In genomic region chr5:35302544-35302943, GRCh38 we compare ENCODE assay signal across 18 cellular contexts.
DNase-seq lines count a peak whose midpoint lies in the region; ATAC-seq and TF ChIP-seq lines count a peak whose summit lies in the region.
"Had no signal": no experiment of that assay in that cellular context is flagged by ENCODE, and none has a peak within 500 bp of the region (broad histone marks: within the 10 kb centered on the region; RNA-seq: fewer than 3 reads in every experiment).

No MANE protein-coding gene starts in this region.

- no peak for TF ChIP-seq POLR2A in esophagus muscularis mucosa (IDR thresholded peaks at IDR 0.05; ENCODE audit: low read depth)

- peaks cover 0 to 6% (median 2%) of the 10 kb centered on the region in 5 donors for H3K9me3 Mint-ChIP-seq in CD8-positive, alpha-beta memory T cell

- in situ Hi-C loops in GM13976 (cut with MboI; ENCODE audit: low sequenced_read_pairs, unreplicated experiment) = no loop called here

- no peaks in the 10 kb centered on the region for H3K4me1 ChIP-seq in CD8-positive, alpha-beta memory T cell (ENCODE audit: insufficient read depth, low read length)
- no peaks in the 10 kb centered on the region for H3K4me1 ChIP-seq in esophagus muscularis mucosa
- H3K4me1 ChIP-seq: colonic mucosa, thyroid gland had no signal

- CTCF ChIA-PET in CD8-positive, alpha-beta memory T cell (lab: Charles Lee) = no interaction called here

- TF ChIP-seq EP300 in esophagus muscularis mucosa (IDR thresholded peaks at IDR 0.05) = no peak

- ATAC-seq in GM19372 (IDR thresholded peaks at IDR 0.05; ENCODE audit: low read depth, unreplicated experiment) (peak; percentile 89), HG02623 (IDR thresholded peaks at IDR 0.05; ENCODE audit: unreplicated experiment) (peak; percentile 95), HG03196 (IDR thresholded peaks at IDR 0.05; ENCODE audit: unreplicated experiment) (peak; percentile 95)
- ATAC-seq: Panc1, right cardiac atrium had no signal

- no peaks in the 10 kb centered on the region for H3K27me3 ChIP-seq in CD8-positive, alpha-beta memory T cell (ENCODE audit: insufficient read depth, low read length, poor library complexity, severe bottlenecking)
- H3K27me3 ChIP-seq in esophagus muscularis mucosa = no peaks in the 10 kb centered on the region
- H3K27me3 ChIP-seq: colonic mucosa, thyroid gland had no signal

- no peaks in the 10 kb centered on the region for H3K36me3 ChIP-seq in CD8-positive, alpha-beta memory T cell (ENCODE audit: insufficient read depth, low read length)
- H3K36me3 ChIP-seq in esophagus muscularis mucosa = no peaks in the 10 kb centered on the region
- H3K36me3 ChIP-seq: colonic mucosa, thyroid gland had no signal

- H3K27ac ChIP-seq in CD8-positive, alpha-beta memory T cell (ENCODE audit: low read depth, low read length) = no peak overlapping the region
- no peak overlapping the region for H3K27ac ChIP-seq in esophagus muscularis mucosa (replicated peaks in 1 of 4)
- H3K27ac ChIP-seq: colonic mucosa, thyroid gland had no signal

- no peaks in the 10 kb centered on the region for H3K9me3 ChIP-seq in CD8-positive, alpha-beta memory T cell (ENCODE audit: low read length)
- no peaks in the 10 kb centered on the region for H3K9me3 ChIP-seq in esophagus muscularis mucosa
- H3K9me3 ChIP-seq: colonic mucosa, thyroid gland had no signal

- DNase-seq in GM13976 (ENCODE audit: low spot score) = peak; percentile 44
- no peak for DNase-seq in CD8-positive, alpha-beta memory T cell
- DNase-seq in SK-N-DZ (ENCODE audit: low spot score) = no peak
- no peak for DNase-seq in esophagus muscularis mucosa (ENCODE audit: extremely low spot score)
- no peak for DNase-seq in SIG-M5 treated with dmso at 0.1 percent for 504 hours (lab: John Stamatoyannopoulos, UW; ENCODE audit: unreplicated experiment)
- DNase-seq: ACHN, colonic mucosa, DMS79, IMR-90, naive B cell, NCI-H2081, right cardiac atrium, T1000, thyroid gland had no signal

- H3K4me3 ChIP-seq in CD8-positive, alpha-beta memory T cell (ENCODE audit: low read length) = no peak overlapping the region
- H3K4me3 ChIP-seq in esophagus muscularis mucosa = no peak overlapping the region
- H3K4me3 ChIP-seq: colonic mucosa, thyroid gland had no signal

- peaks cover 7 to 26% of the 10 kb centered on the region in 2 donors for H3K27me3 Mint-ChIP-seq in CD8-positive, alpha-beta memory T cell

- TF ChIP-seq CTCF in GM13976 (IDR thresholded peaks at IDR 0.05; ENCODE audit: borderline replicate concordance, control extremely low read depth, extremely low read depth, insufficient read depth, missing control alignments) (no peak), esophagus muscularis mucosa (IDR thresholded peaks at IDR 0.05) (no peak)

- POLR2A ChIA-PET in CD8-positive, alpha-beta memory T cell (lab: Charles Lee) = no interaction called here

- intact Hi-C loops in esophagus muscularis mucosa (cut with DNase I) = no loop called here

- H3K27ac Mint-ChIP-seq in CD8-positive, alpha-beta memory T cell = no peak overlapping the region
- H3K27ac Mint-ChIP-seq: naive B cell had no signal

- H3K4me3 Mint-ChIP-seq in CD8-positive, alpha-beta memory T cell = no peak overlapping the region
- H3K4me3 Mint-ChIP-seq: naive B cell had no signal

- no peaks in the 10 kb centered on the region for H3K36me3 Mint-ChIP-seq in CD8-positive, alpha-beta memory T cell
- H3K36me3 Mint-ChIP-seq: naive B cell had no signal

- no peaks in the 10 kb centered on the region for H3K4me1 Mint-ChIP-seq in CD8-positive, alpha-beta memory T cell
- H3K4me1 Mint-ChIP-seq: naive B cell had no signal
